ENCODE assay signal across 8 cellular contexts in the genomic region with DNA sequence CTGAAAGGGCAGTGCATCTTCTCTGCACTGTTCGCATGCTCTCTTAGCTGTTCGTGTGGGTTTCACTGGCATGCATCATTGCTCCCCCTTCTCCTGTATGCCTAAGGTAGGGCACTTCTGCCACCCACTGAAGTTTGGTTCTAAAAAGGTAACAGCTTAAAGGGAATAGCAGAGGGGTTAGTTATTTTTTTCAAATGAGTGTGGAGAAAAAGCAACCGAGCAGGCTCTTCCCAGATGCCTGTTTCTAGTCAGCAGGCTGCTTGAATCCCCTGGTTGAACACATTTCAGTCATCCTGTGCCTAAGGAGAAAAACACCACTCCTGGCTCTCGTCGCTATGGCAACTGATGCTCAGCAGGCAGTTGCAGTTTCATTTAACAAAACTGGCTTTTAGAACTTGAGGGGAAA.
A peak's percentile ranks its signal among the peaks of the same experiment; 100 is the strongest.
DNase-seq lines count a peak whose midpoint lies in the region; ATAC-seq and TF ChIP-seq lines count a peak whose summit lies in the region.

No MANE protein-coding gene starts in this region.

- TF ChIP-seq EP300 in neural cell (conservative IDR thresholded peaks at IDR 0.05; ENCODE audit: poor library complexity, severe bottlenecking): peak; percentile 70

- H3K9me2 ChIP-seq in Karpas-422 (replicated peaks; ENCODE audit: insufficient read depth, low read length) (no peaks in the 10 kb centered on the region), neural cell (ENCODE audit: insufficient read depth, low read length) (no peaks in the 10 kb centered on the region)

- H3K27me3 ChIP-seq in Karpas-422 (ENCODE audit: low read length) (no peaks in the 10 kb centered on the region), neural cell (ENCODE audit: insufficient read depth, low read depth, low read length) (no peaks in the 10 kb centered on the region)

- H3K4me2 ChIP-seq in Karpas-422 (ENCODE audit: low read depth, low read length, poor library complexity, severe bottlenecking): no peak overlapping the region
- H3K4me2 ChIP-seq in neural cell (ENCODE audit: low read length): peak overlapping the region; percentile 93

- ATAC-seq in GM21528 (IDR thresholded peaks at IDR 0.05; ENCODE audit: low FRiP score, unreplicated experiment): peak; percentile 75

- peak; percentile 55 for TF ChIP-seq RAD21 in neural cell (conservative IDR thresholded peaks at IDR 0.05)

- DNase-seq in NCI-H2196 (lab: John Stamatoyannopoulos, UW; ENCODE audit: unreplicated experiment): peak; percentile 21
- DNase-seq in NCI-H2196 treated with DMSO at 0.1 percent for 48 hours (lab: John Stamatoyannopoulos, UW; ENCODE audit: unreplicated experiment): no peak
- DNase-seq in Karpas-422: peak; percentile 32
- no peak for DNase-seq in islet precursor cell
- DNase-seq in NK-92 treated with Interleukin-12 subunit alpha and Interleukin-12 subunit beta, amount 100 ng/mL, for 24 hours (lab: John Stamatoyannopoulos, UW): no peak
- DNase-seq in NCI-H774 (lab: John Stamatoyannopoulos, UW): no peak

- H3K27ac ChIP-seq in Karpas-422 (ENCODE audit: low read length) (no peak overlapping the region), neural cell (ENCODE audit: low read length) (peak overlapping the region; percentile 95)

- no peak overlapping the region for H3K9ac ChIP-seq in Karpas-422 (ENCODE audit: low read length)
- peak overlapping the region; percentile 68 for H3K9ac ChIP-seq in neural cell (ENCODE audit: low read length)

- H3K4me1 ChIP-seq in Karpas-422 (ENCODE audit: low read length): no peaks in the 10 kb centered on the region

- TF ChIP-seq CTCF in neural cell (IDR thresholded peaks at IDR 0.05; ENCODE audit: poor library complexity, severe bottlenecking): no peak

- H3K36me3 ChIP-seq in Karpas-422 (ENCODE audit: insufficient read depth, low read length): no peaks in the 10 kb centered on the region
- H3K36me3 ChIP-seq in neural cell (ENCODE audit: insufficient read depth, low read length): no peaks in the 10 kb centered on the region

- no peaks in the 10 kb centered on the region for H3K79me2 ChIP-seq in Karpas-422 (ENCODE audit: low read length)
- no peaks in the 10 kb centered on the region for H3K79me2 ChIP-seq in neural cell (replicated peaks; ENCODE audit: insufficient read depth, low read length)

- H4K20me1 ChIP-seq in Karpas-422 (ENCODE audit: insufficient read depth, low read depth, low read length) (no peaks in the 10 kb centered on the region), neural cell (ENCODE audit: insufficient read depth) (no peaks in the 10 kb centered on the region)

- H3K4me3 ChIP-seq in Karpas-422 (ENCODE audit: low read length): no peak overlapping the region
- H3K4me3 ChIP-seq in neural cell (ENCODE audit: low read length): peak overlapping the region; percentile 60

- H3K9me3 ChIP-seq in Karpas-422 (ENCODE audit: low read length): no peaks in the 10 kb centered on the region
- no peaks in the 10 kb centered on the region for H3K9me3 ChIP-seq in neural cell (ENCODE audit: low read length)

- peaks cover 15% of the 10 kb centered on the region for H3F3A ChIP-seq in neural cell (ENCODE audit: insufficient read depth, low read length, poor library complexity, severe bottlenecking)

- H2AFZ ChIP-seq in Karpas-422 (ENCODE audit: low read length): no peak overlapping the region
- peak overlapping the region; percentile 28 for H2AFZ ChIP-seq in neural cell (ENCODE audit: low read depth, low read length)

TF ChIP-seq in neural cell, 6 proteins besides CTCF, POLR2A, EP300 and RAD21:
- TF ChIP-seq, protein P1, sequence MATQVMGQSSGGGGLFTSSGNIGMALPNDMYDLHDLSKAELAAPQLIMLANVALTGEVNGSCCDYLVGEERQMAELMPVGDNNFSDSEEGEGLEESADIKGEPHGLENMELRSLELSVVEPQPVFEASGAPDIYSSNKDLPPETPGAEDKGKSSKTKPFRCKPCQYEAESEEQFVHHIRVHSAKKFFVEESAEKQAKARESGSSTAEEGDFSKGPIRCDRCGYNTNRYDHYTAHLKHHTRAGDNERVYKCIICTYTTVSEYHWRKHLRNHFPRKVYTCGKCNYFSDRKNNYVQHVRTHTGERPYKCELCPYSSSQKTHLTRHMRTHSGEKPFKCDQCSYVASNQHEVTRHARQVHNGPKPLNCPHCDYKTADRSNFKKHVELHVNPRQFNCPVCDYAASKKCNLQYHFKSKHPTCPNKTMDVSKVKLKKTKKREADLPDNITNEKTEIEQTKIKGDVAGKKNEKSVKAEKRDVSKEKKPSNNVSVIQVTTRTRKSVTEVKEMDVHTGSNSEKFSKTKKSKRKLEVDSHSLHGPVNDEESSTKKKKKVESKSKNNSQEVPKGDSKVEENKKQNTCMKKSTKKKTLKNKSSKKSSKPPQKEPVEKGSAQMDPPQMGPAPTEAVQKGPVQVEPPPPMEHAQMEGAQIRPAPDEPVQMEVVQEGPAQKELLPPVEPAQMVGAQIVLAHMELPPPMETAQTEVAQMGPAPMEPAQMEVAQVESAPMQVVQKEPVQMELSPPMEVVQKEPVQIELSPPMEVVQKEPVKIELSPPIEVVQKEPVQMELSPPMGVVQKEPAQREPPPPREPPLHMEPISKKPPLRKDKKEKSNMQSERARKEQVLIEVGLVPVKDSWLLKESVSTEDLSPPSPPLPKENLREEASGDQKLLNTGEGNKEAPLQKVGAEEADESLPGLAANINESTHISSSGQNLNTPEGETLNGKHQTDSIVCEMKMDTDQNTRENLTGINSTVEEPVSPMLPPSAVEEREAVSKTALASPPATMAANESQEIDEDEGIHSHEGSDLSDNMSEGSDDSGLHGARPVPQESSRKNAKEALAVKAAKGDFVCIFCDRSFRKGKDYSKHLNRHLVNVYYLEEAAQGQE (IDR thresholded peaks at IDR 0.05; ENCODE audit: borderline replicate concordance): peak; percentile 60
- TF ChIP-seq MXI1 (conservative IDR thresholded peaks at IDR 0.05; ENCODE audit: poor library complexity, severe bottlenecking): peak; percentile 61
- peak; percentile 72 for TF ChIP-seq POLR2AphosphoS5 (IDR thresholded peaks at IDR 0.05)
- no peak for TF ChIP-seq TAF1 (IDR thresholded peaks at IDR 0.05; ENCODE audit: low read depth)
- TF ChIP-seq EZH2 (IDR thresholded peaks at IDR 0.05; ENCODE audit: borderline replicate concordance, insufficient read depth, low read length, poor library complexity, severe bottlenecking): no peak
- TF ChIP-seq SMC3 (conservative IDR thresholded peaks at IDR 0.05; ENCODE audit: poor library complexity): peak; percentile 63

Comparison
In these comparisons a context has a peak if more than half of its experiments do, and no peak if none do; other contexts are left out.
1. DNase-seq: peak in NCI-H2196 (single experiment) and Karpas-422 (single experiment); none in NCI-H2196 treated with DMSO at 0.1 percent for 48 hours (single experiment), islet precursor cell (single experiment), NK-92 treated with Interleukin-12 subunit alpha and Interleukin-12 subunit beta, amount 100 ng/mL, for 24 hours (single experiment) and NCI-H774 (single experiment).